15 cellular contexts compared by ENCODE assay signal in the genomic region with DNA sequence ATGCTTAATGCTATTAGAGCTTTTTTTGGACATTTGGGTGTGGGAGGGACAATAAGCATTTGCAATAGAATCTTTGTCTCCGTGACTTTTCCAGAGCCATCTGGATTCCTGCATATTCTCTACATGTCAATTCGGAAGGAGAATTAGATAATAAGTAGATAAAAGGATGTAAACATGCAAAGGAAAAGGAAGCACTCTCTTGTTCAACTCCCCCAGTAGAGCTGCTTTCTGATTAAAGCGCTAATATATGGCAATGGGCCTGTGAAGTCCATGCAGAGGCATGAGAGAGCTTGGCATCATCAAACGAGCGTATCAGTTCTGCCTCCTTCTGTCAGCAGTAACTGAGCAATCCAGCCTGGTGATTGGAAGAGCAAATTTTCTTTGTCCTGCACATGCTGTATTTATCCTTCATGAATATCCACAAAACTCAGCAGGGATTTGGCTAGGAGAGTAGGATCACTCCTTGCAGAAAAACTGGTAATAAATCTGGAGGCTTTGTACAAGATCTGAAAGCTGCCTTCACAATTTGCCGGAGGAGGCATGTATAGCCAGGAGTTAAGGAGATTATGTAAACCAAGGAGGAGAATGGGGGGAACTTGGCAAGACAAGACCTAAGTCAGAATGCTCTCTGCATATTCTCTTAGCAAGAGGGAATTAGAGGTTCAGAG.
DNase-seq lines count a peak whose midpoint lies in the region; ATAC-seq and TF ChIP-seq lines count a peak whose summit lies in the region.
"Had no signal": no experiment of that assay in that cellular context is flagged by ENCODE, and none has a peak within 500 bp of the region (broad histone marks: within the 10 kb centered on the region; RNA-seq: fewer than 3 reads in every experiment).

No MANE protein-coding gene starts in this region.

- H2AK5ac ChIP-seq in mesenchymal stem cell (ENCODE audit: low read length, severe bottlenecking), result no peak overlapping the region

- no peak overlapping the region for H2BK15ac ChIP-seq in mesenchymal stem cell (ENCODE audit: low read depth, poor library complexity, severe bottlenecking)

- no peak overlapping the region for H3K23ac ChIP-seq in mesenchymal stem cell (ENCODE audit: low read length in 2 of 2)

- H2BK120ac ChIP-seq in mesenchymal stem cell (ENCODE audit: low read depth, low read length), result no peak overlapping the region

- H3K18ac ChIP-seq in mesenchymal stem cell (ENCODE audit: low read depth in 1 of 2, low read length in 2 of 2), result no peak overlapping the region

- H2BK12ac ChIP-seq in mesenchymal stem cell (ENCODE audit: low read length in 2 of 2), result no peak overlapping the region

- TF ChIP-seq POLR2A in erythroblast (IDR thresholded peaks at IDR 0.05; ENCODE audit: low read length), result no peak

- H3K9me3 ChIP-seq in HAP-1 (no peaks in the 10 kb centered on the region), WERI-Rb-1 (ENCODE audit: severe bottlenecking) (peaks cover 3% of the 10 kb centered on the region), mesenchymal stem cell (ENCODE audit: control insufficient read depth, low read length) (no peaks in the 10 kb centered on the region)

- no peak overlapping the region for H3K4ac ChIP-seq in mesenchymal stem cell (ENCODE audit: low read depth in 1 of 2, low read length in 2 of 2)

- no peaks in the 10 kb centered on the region for H3K79me1 ChIP-seq in mesenchymal stem cell (replicated peaks; ENCODE audit: low read length, poor library complexity, severe bottlenecking)

- H3K4me2 ChIP-seq in mesenchymal stem cell (ENCODE audit: low read length, poor library complexity, severe bottlenecking), result no peak overlapping the region

- in situ Hi-C loops in HAP-1 (cut with MboI; ENCODE audit: low sequenced_read_pairs), result no loop called here

- 85% methylated on average over 4 of the region's 6 CpGs for WGBS in mesenchymal stem cell

- H3K36me3 ChIP-seq in HAP-1 (replicated peaks), result no peaks in the 10 kb centered on the region
- no peaks in the 10 kb centered on the region for H3K36me3 ChIP-seq in WERI-Rb-1
- H3K36me3 ChIP-seq in mesenchymal stem cell (ENCODE audit: control insufficient read depth in 1 of 2, insufficient read depth in 2 of 2, low read depth in 1 of 2, low read length in 2 of 2), result no peaks in the 10 kb centered on the region

- H2AFZ ChIP-seq in mesenchymal stem cell (ENCODE audit: low read depth, low read length), result no peak overlapping the region

- H3K14ac ChIP-seq in mesenchymal stem cell (ENCODE audit: low read length in 2 of 2), result no peak overlapping the region

- DNase-seq in HAP-1 (ENCODE audit: low spot score in 2 of 2) (peak; percentile 77 to 98), WERI-Rb-1 (peak; percentile 28), mesenchymal stem cell (peak; percentile 33), retinal pigment epithelial cell (ENCODE audit: low read depth) (peak; percentile 19), erythroblast (lab: John Stamatoyannopoulos, UW) (no peak), DMS153 treated with DMSO at 0.1 percent for 48 hours (lab: John Stamatoyannopoulos, UW; ENCODE audit: unreplicated experiment) (no peak), KG1 (lab: John Stamatoyannopoulos, UW) (no peak)
- DNase-seq: Calu3; CD4-positive, alpha-beta T cell; DMS79; KBM-7; NCI-H1048; NCI-H1694; SHP77 treated with DMSO at 0.1 percent for 48 hours had no signal

- H3K27me3 ChIP-seq in HAP-1 (ENCODE audit: low read depth) (no peaks in the 10 kb centered on the region), WERI-Rb-1 (ENCODE audit: insufficient read depth, low read depth, severe bottlenecking) (no peaks in the 10 kb centered on the region), mesenchymal stem cell (ENCODE audit: control insufficient read depth in 1 of 2, insufficient read depth in 1 of 2, low read length in 2 of 2) (no peaks in the 10 kb centered on the region)

- no peak overlapping the region for H3K9ac ChIP-seq in mesenchymal stem cell (ENCODE audit: low read length)

- peaks cover 28% of the 10 kb centered on the region for H3K4me1 ChIP-seq in HAP-1
- H3K4me1 ChIP-seq in mesenchymal stem cell (ENCODE audit: control insufficient read depth, insufficient read depth, low read depth, low read length), result no peaks in the 10 kb centered on the region

- TF ChIP-seq CTCF in WERI-Rb-1 (IDR thresholded peaks at IDR 0.05; ENCODE audit: low read depth, low read length), result no peak
- no peak for TF ChIP-seq CTCF in retinal pigment epithelial cell (conservative IDR thresholded peaks at IDR 0.05; ENCODE audit: low read depth, low read length)

- no peak overlapping the region for H4K8ac ChIP-seq in mesenchymal stem cell (ENCODE audit: low read length)

- H3K27ac ChIP-seq in WERI-Rb-1 (no peak overlapping the region), mesenchymal stem cell (ENCODE audit: low read length, poor library complexity, severe bottlenecking) (no peak overlapping the region)

- no peak for ATAC-seq in GM19463 (IDR thresholded peaks at IDR 0.05; ENCODE audit: unreplicated experiment)

- H3K4me3 ChIP-seq in HAP-1 (no peak overlapping the region), WERI-Rb-1 (ENCODE audit: low read depth, low read length) (no peak overlapping the region), mesenchymal stem cell (ENCODE audit: insufficient read depth in 1 of 2, low read depth in 1 of 2, low read length in 2 of 2) (no peak overlapping the region), retinal pigment epithelial cell (ENCODE audit: low read length) (no peak overlapping the region)

- no peak overlapping the region for H4K91ac ChIP-seq in mesenchymal stem cell (ENCODE audit: low read length)

- H2BK5ac ChIP-seq in mesenchymal stem cell (ENCODE audit: low read depth, low read length, poor library complexity, severe bottlenecking), result no peak overlapping the region

Comparison
In these comparisons a context has a peak if more than half of its experiments do, and no peak if none do; other contexts are left out.
1. DNase-seq: peak in HAP-1 (2 of 2), WERI-Rb-1 (single experiment), mesenchymal stem cell (single experiment) and retinal pigment epithelial cell (single experiment); none in erythroblast (0 of 2), DMS153 treated with DMSO at 0.1 percent for 48 hours (single experiment) and KG1 (single experiment).